Comparison of ENCODE assay signal across 21 cellular contexts in the genomic region with DNA sequence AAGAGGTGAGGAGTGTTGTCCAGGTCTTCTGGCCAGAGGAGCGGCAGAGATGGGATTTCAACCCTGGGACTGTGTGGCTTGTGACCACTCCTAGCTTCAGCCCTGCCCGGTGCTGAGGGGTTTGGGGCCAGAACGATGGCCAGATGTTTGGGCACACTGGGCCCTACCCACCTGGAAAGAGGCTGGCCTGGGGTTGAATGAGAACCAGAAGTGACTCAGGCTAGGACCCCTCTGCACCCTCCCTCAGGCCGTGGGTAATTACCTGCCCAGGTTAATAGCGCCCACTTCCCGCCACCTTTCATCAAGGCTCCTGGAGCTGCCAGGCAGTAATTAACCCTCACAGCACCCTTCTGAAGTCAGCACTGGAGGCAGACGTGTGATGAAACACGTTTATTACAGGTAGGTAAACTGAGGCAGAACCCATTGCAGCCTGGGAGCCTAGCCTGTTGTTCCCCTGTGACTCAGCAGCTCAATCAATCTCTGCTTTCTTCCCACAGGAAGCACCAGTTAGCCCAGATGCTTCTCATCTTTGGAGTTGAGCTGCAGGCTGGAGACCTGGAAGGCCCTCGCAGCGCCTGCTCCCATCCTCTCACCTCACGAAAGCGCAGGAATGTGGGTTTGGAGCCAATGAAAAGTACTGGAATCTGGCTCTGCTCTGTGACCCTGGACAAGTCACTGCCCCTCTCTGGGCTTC.
DNase-seq lines count a peak whose midpoint lies in the region; ATAC-seq and TF ChIP-seq lines count a peak whose summit lies in the region.
"Had no signal": no experiment of that assay in that cellular context is flagged by ENCODE, and none has a peak within 500 bp of the region (broad histone marks: within the 10 kb centered on the region; RNA-seq: fewer than 3 reads in every experiment).

No MANE protein-coding gene starts in this region.

- H3K27ac ChIP-seq in RWPE1, result peak overlapping the region; percentile 91
- H3K27ac ChIP-seq in duodenal mucosa (ENCODE audit: low read depth, low read length), result peak overlapping the region; percentile 11
- peak overlapping the region; percentile 32 for H3K27ac ChIP-seq in osteoblast (ENCODE audit: low read depth, low read length)
- H3K27ac ChIP-seq in upper lobe of left lung, result peak overlapping the region; percentile 68 to 89 (median 75)
- H3K27ac ChIP-seq in OCI-LY7 (ENCODE audit: low read depth, low read length, poor library complexity, severe bottlenecking), result no peak overlapping the region
- H3K27ac ChIP-seq in hepatocyte, result no peak overlapping the region
- H3K27ac ChIP-seq: BLaER1, brain microvascular endothelial cell had no signal

- H4K20me1 ChIP-seq in osteoblast (ENCODE audit: insufficient read depth, low read length), result no peaks in the 10 kb centered on the region
- H4K20me1 ChIP-seq in OCI-LY7 (ENCODE audit: insufficient read depth, low read length), result no peaks in the 10 kb centered on the region
- no peaks in the 10 kb centered on the region for H4K20me1 ChIP-seq in hepatocyte (ENCODE audit: insufficient read depth, poor library complexity, severe bottlenecking)
- H4K20me1 ChIP-seq: BLaER1 had no signal

- POLR2A ChIA-PET in RWPE1 (lab: Yijun Ruan, JAX; ENCODE audit: low non-redundant PET) (no interaction called here), OCI-LY7 (lab: Charles Lee) (interaction anchor here (0.6 kb wide), 1 partner anchor 16 kb away, joined by 5 read pairs; no protein-coding TSS in a partner anchor)

- no peak overlapping the region for H3K4me3 ChIP-seq in duodenal mucosa (ENCODE audit: low read depth in 1 of 2, low read length in 2 of 2)
- no peak overlapping the region for H3K4me3 ChIP-seq in osteoblast (ENCODE audit: insufficient read depth, low read length)
- no peak overlapping the region for H3K4me3 ChIP-seq in upper lobe of left lung
- no peak overlapping the region for H3K4me3 ChIP-seq in OCI-LY7 (ENCODE audit: low read depth, low read length, poor library complexity, severe bottlenecking)
- H3K4me3 ChIP-seq in hepatocyte, result no peak overlapping the region
- H3K4me3 ChIP-seq: BLaER1, GM12878, heart left ventricle, suprapubic skin had no signal

- CTCF ChIA-PET in RWPE1 (lab: Yijun Ruan, JAX), result interaction anchor here (0.6 kb wide), 1 partner anchor 123 kb away, joined by 3 read pairs; no protein-coding TSS in a partner anchor
- CTCF ChIA-PET in OCI-LY7 (lab: Charles Lee; ENCODE audit: unreplicated experiment), result no interaction called here

- DNase-seq in RWPE1 (ENCODE audit: low spot score), result no peak
- DNase-seq in osteoblast (ENCODE audit: insufficient read length, low spot score, missing footprints), result peak; percentile 56
- DNase-seq in upper lobe of left lung, result no peak
- no peak for DNase-seq in OCI-LY7 (ENCODE audit: low spot score)
- DNase-seq in NCI-H1694 (lab: John Stamatoyannopoulos, UW), result no peak
- DNase-seq in hepatocyte (ENCODE audit: low spot score), result no peak
- DNase-seq: activated CD4-positive, alpha-beta memory T cell treated with anti-CD3 and anti-CD28 coated beads for 36 hours; activated naive CD4-positive, alpha-beta T cell treated with anti-CD3 and anti-CD28 coated beads, Interleukin-2, amount 50 U/mL, for 16 hours; activated T-cell treated with anti-CD3 and anti-CD28 coated beads, Interleukin-2, amount 50 U/mL, for 1 hour; brain microvascular endothelial cell; GDM1; heart left ventricle; mesendoderm; NCI-H82; stimulated activated CD4-positive, alpha-beta T cell treated with anti-CD3 and anti-CD28 coated beads, Interleukin-4, amount 100 ng/mL, for 1 hour had no signal

- no TSS peak for BruUV-seq in OCI-LY7 (replicated peaks; lab: Mats Ljungman, UMichigan)

- intact Hi-C loops in OCI-LY7 (cut with micrococcal nuclease; ENCODE audit: unreplicated experiment), result no loop called here

- no peak for TF ChIP-seq CTCF in RWPE1 (conservative IDR thresholded peaks at IDR 0.05; ENCODE audit: low read depth)
- TF ChIP-seq CTCF in osteoblast (IDR thresholded peaks at IDR 0.05; ENCODE audit: extremely low read depth, low read depth, low read length), result no peak
- TF ChIP-seq CTCF in upper lobe of left lung (IDR thresholded peaks at IDR 0.05), result no peak
- TF ChIP-seq CTCF in OCI-LY7 (conservative IDR thresholded peaks at IDR 0.05; ENCODE audit: low read length), result no peak
- TF ChIP-seq CTCF in hepatocyte (IDR thresholded peaks at IDR 0.05; ENCODE audit: poor library complexity), result no peak

- H3K9ac ChIP-seq in duodenal mucosa (ENCODE audit: low read depth in 1 of 2, low read length in 2 of 2), result no peak overlapping the region
- H3K9ac ChIP-seq: BLaER1 had no signal

- no peak for TF ChIP-seq EP300 in upper lobe of left lung (IDR thresholded peaks at IDR 0.05)

- H3K9me2 ChIP-seq in OCI-LY7 (ENCODE audit: insufficient read depth, low read length) (no peaks in the 10 kb centered on the region), hepatocyte (replicated peaks; ENCODE audit: insufficient read depth) (no peaks in the 10 kb centered on the region)

- H3K4me1 ChIP-seq in duodenal mucosa (ENCODE audit: control insufficient read depth in 1 of 2, insufficient read depth in 2 of 2, low read length in 2 of 2) (peaks cover 14 to 20% of the 10 kb centered on the region in 2 donors), osteoblast (ENCODE audit: insufficient read depth, low read length) (peaks cover 34% of the 10 kb centered on the region), upper lobe of left lung (peaks cover 44 to 56% (median 52%) of the 10 kb centered on the region in 4 donors), OCI-LY7 (ENCODE audit: insufficient read depth, low read length, poor library complexity, severe bottlenecking) (peaks cover 10% of the 10 kb centered on the region), hepatocyte (ENCODE audit: insufficient read depth) (peaks cover 22% of the 10 kb centered on the region)
- H3K4me1 ChIP-seq: BLaER1 had no signal

- H2AFZ ChIP-seq in osteoblast (ENCODE audit: low read length) (no peak overlapping the region), OCI-LY7 (ENCODE audit: low read length) (no peak overlapping the region), hepatocyte (no peak overlapping the region)

- TF ChIP-seq POLR2A in upper lobe of left lung (IDR thresholded peaks at IDR 0.05), result no peak

- H3K36me3 ChIP-seq in duodenal mucosa (ENCODE audit: control insufficient read depth in 1 of 2, insufficient read depth in 2 of 2, low read length in 2 of 2), result no peaks in the 10 kb centered on the region
- H3K36me3 ChIP-seq in osteoblast (ENCODE audit: insufficient read depth, low read length), result no peaks in the 10 kb centered on the region
- no peaks in the 10 kb centered on the region for H3K36me3 ChIP-seq in upper lobe of left lung
- H3K36me3 ChIP-seq in OCI-LY7 (ENCODE audit: insufficient read depth, low read length), result no peaks in the 10 kb centered on the region
- no peaks in the 10 kb centered on the region for H3K36me3 ChIP-seq in hepatocyte (replicated peaks; ENCODE audit: insufficient read depth, low read depth)
- H3K36me3 ChIP-seq: BLaER1, brain microvascular endothelial cell, heart left ventricle, neutrophil, suprapubic skin had no signal

- H3K4me2 ChIP-seq in osteoblast (ENCODE audit: insufficient read depth, low read length) (no peak overlapping the region), OCI-LY7 (ENCODE audit: low read length) (no peak overlapping the region), hepatocyte (no peak overlapping the region)
- H3K4me2 ChIP-seq: BLaER1 had no signal

- 64 to 73% methylated on average over 4 to 12 of the region's 12 CpGs for WGBS in upper lobe of left lung, 2 donors
- WGBS in hepatocyte (ENCODE audit: low lambda C conversion rate, missing lambda C conversion rate), result 87% methylated on average over 12 of the region's 12 CpGs

- ATAC-seq in upper lobe of left lung (ENCODE audit: low FRiP score in 2 of 2), result no peak
- ATAC-seq: GM12878, heart left ventricle, sciatic nerve had no signal

- H3K79me2 ChIP-seq in osteoblast (ENCODE audit: insufficient read depth, low read length) (no peaks in the 10 kb centered on the region), OCI-LY7 (ENCODE audit: insufficient read depth, low read depth, low read length) (no peaks in the 10 kb centered on the region), hepatocyte (no peaks in the 10 kb centered on the region)

- H3K9me3 ChIP-seq in duodenal mucosa (ENCODE audit: control insufficient read depth in 1 of 2, low read length in 2 of 2) (no peaks in the 10 kb centered on the region), osteoblast (ENCODE audit: low read depth, low read length) (no peaks in the 10 kb centered on the region), upper lobe of left lung (no peaks in the 10 kb centered on the region), OCI-LY7 (ENCODE audit: low read length) (no peaks in the 10 kb centered on the region), hepatocyte (ENCODE audit: low read depth) (no peaks in the 10 kb centered on the region)
- H3K9me3 ChIP-seq: BLaER1, neutrophil, suprapubic skin had no signal

- H3K27me3 ChIP-seq in duodenal mucosa (ENCODE audit: control insufficient read depth in 1 of 2, insufficient read depth in 2 of 2, low read length in 2 of 2), result no peaks in the 10 kb centered on the region
- H3K27me3 ChIP-seq in osteoblast (ENCODE audit: insufficient read depth, low read length), result no peaks in the 10 kb centered on the region
- H3K27me3 ChIP-seq in upper lobe of left lung, result no peaks in the 10 kb centered on the region
- no peaks in the 10 kb centered on the region for H3K27me3 ChIP-seq in hepatocyte
- H3K27me3 ChIP-seq: BLaER1, brain microvascular endothelial cell, heart left ventricle, suprapubic skin had no signal

Comparison
In these comparisons a context has a peak if more than half of its experiments do, and no peak if none do; other contexts are left out.
1. H3K27ac ChIP-seq: peak in RWPE1 (single experiment), duodenal mucosa (single experiment), osteoblast (single experiment) and upper lobe of left lung (4 of 4); none in OCI-LY7 (single experiment) and hepatocyte (single experiment).